Comparison of ENCODE assay signal across 17 cellular contexts in genomic region chrX:26411045-26411444, GRCh38.
"Had no signal": no experiment of that assay in that cellular context is flagged by ENCODE, and none has a peak within 500 bp of the region (broad histone marks: within the 10 kb centered on the region; RNA-seq: fewer than 3 reads in every experiment).

No MANE protein-coding gene starts in this region.

- H3K4me1 Mint-ChIP-seq: activated CD8-positive, alpha-beta memory T cell treated with anti-CD3 and anti-CD28 coated beads, Interleukin-2, amount 10 ng/mL, durations not matched to agents 7 days and 5 days; activated naive CD4-positive, alpha-beta T cell treated with anti-CD3 and anti-CD28 coated beads, Interleukin-2, amount 50 U/mL, for 24 hours; memory B cell had no signal

- H3K27ac Mint-ChIP-seq: activated CD8-positive, alpha-beta memory T cell treated with anti-CD3 and anti-CD28 coated beads, Interleukin-2, amount 10 ng/mL, durations not matched to agents 7 days and 5 days; activated naive CD4-positive, alpha-beta T cell treated with anti-CD3 and anti-CD28 coated beads, Interleukin-2, amount 50 U/mL, for 24 hours; memory B cell; natural killer cell treated with Interleukin-12 subunit alpha and Interleukin-12 subunit beta and Interleukin-15 and Interleukin-18, amount 100 ng/mL, for 72 hours; progenitor cell of endocrine pancreas; T-helper 2 cell treated with Interferon-gamma antibody and Interleukin-4, amounts not matched to agents 5 μg/mL and 100 μg/mL, for 36 hours had no signal

- H3K27me3 Mint-ChIP-seq: activated CD8-positive, alpha-beta memory T cell treated with anti-CD3 and anti-CD28 coated beads, Interleukin-2, amount 10 ng/mL, durations not matched to agents 7 days and 5 days; activated naive CD4-positive, alpha-beta T cell treated with anti-CD3 and anti-CD28 coated beads, Interleukin-2, amount 50 U/mL, for 24 hours; memory B cell; natural killer cell treated with Interleukin-12 subunit alpha and Interleukin-12 subunit beta and Interleukin-15 and Interleukin-18, amount 100 ng/mL, for 72 hours; progenitor cell of endocrine pancreas had no signal

- H3K9me3 Mint-ChIP-seq: activated naive CD4-positive, alpha-beta T cell treated with anti-CD3 and anti-CD28 coated beads, Interleukin-2, amount 50 U/mL, for 24 hours; memory B cell; natural killer cell treated with Interleukin-12 subunit alpha and Interleukin-12 subunit beta and Interleukin-15 and Interleukin-18, amount 100 ng/mL, for 72 hours; T-helper 2 cell treated with Interferon-gamma antibody and Interleukin-4, amounts not matched to agents 5 μg/mL and 100 μg/mL, for 36 hours had no signal

- H3K36me3 Mint-ChIP-seq: activated CD8-positive, alpha-beta memory T cell treated with anti-CD3 and anti-CD28 coated beads, Interleukin-2, amount 10 ng/mL, durations not matched to agents 7 days and 5 days; activated naive CD4-positive, alpha-beta T cell treated with anti-CD3 and anti-CD28 coated beads, Interleukin-2, amount 50 U/mL, for 24 hours; memory B cell; natural killer cell treated with Interleukin-12 subunit alpha and Interleukin-12 subunit beta and Interleukin-15 and Interleukin-18, amount 100 ng/mL, for 72 hours had no signal

- ATAC-seq: activated CD8-positive, alpha-beta memory T cell treated with anti-CD3 and anti-CD28 coated beads, Interleukin-2, amount 10 ng/mL, durations not matched to agents 7 days and 5 days; natural killer cell treated with Interleukin-12 subunit alpha and Interleukin-12 subunit beta and Interleukin-15 and Interleukin-18, amount 100 ng/mL, for 72 hours had no signal

- H3K4me3 Mint-ChIP-seq: activated CD8-positive, alpha-beta memory T cell treated with anti-CD3 and anti-CD28 coated beads, Interleukin-2, amount 10 ng/mL, durations not matched to agents 7 days and 5 days; activated naive CD4-positive, alpha-beta T cell treated with anti-CD3 and anti-CD28 coated beads, Interleukin-2, amount 50 U/mL, for 24 hours; memory B cell; natural killer cell treated with Interleukin-12 subunit alpha and Interleukin-12 subunit beta and Interleukin-15 and Interleukin-18, amount 100 ng/mL, for 72 hours; T-helper 2 cell treated with Interferon-gamma antibody and Interleukin-4, amounts not matched to agents 5 μg/mL and 100 μg/mL, for 36 hours had no signal

- DNase-seq: activated CD4-positive, alpha-beta T cell treated with anti-CD3 and anti-CD28 coated beads, Interleukin-2, amount 50 U/mL, for 48 hours; activated CD8-positive, alpha-beta memory T cell treated with anti-CD3 and anti-CD28 coated beads, Interleukin-2, amount 10 ng/mL, durations not matched to agents 7 days and 5 days; activated effector memory CD4-positive, alpha-beta T cell treated with anti-CD3 and anti-CD28 coated beads, Interleukin-2, amount 50 U/mL, for 16 hours; activated T-cell treated with anti-CD3 and anti-CD28 coated beads, Interleukin-2, amount 50 U/mL, for 1 hour; amniotic stem cell; cortex of kidney; effector CD4-positive, alpha-beta T cell; left ventricle myocardium inferior; stimulated activated CD4-positive, alpha-beta T cell treated with anti-CD3 and anti-CD28 coated beads, Interleukin-15, amount 100 ng/mL, for 24 hours; stimulated activated CD4-positive, alpha-beta T cell treated with anti-CD3 and anti-CD28 coated beads, Interleukin-4, amount 100 ng/mL, for 24 hours; stimulated activated naive CD4-positive, alpha-beta T cell; SW 1271 had no signal
